Comparison of ENCODE assay signal across 10 cellular contexts in genomic region chr14:54590481-54590880, GRCh38.
"Had no signal": no experiment of that assay in that cellular context is flagged by ENCODE, and none has a peak within 500 bp of the region (broad histone marks: within the 10 kb centered on the region; RNA-seq: fewer than 3 reads in every experiment).

No MANE protein-coding gene starts in this region.

- H3K27ac ChIP-seq: dorsolateral prefrontal cortex, skin epidermis, thyroid gland had no signal

- H3K36me3 ChIP-seq: thyroid gland had no signal

- ATAC-seq: activated CD8-positive, alpha-beta memory T cell treated with anti-CD3 and anti-CD28 coated beads, Interleukin-2, amount 10 ng/mL, durations not matched to agents 7 days and 5 days; stimulated activated effector memory CD8-positive, alpha-beta T cell treated with anti-CD3 and anti-CD28 coated beads, Interleukin-12 subunit alpha, Interleukin-12 subunit beta, amount 100 ng/mL, for 72 hours had no signal

- H3K27me3 ChIP-seq: dorsolateral prefrontal cortex, thyroid gland had no signal

- H3K4me1 ChIP-seq: thyroid gland had no signal

- H3K9me3 ChIP-seq: thyroid gland had no signal

- DNase-seq: activated CD8-positive, alpha-beta memory T cell treated with anti-CD3 and anti-CD28 coated beads, Interleukin-2, amount 10 ng/mL, durations not matched to agents 7 days and 5 days; activated effector memory CD4-positive, alpha-beta T cell treated with Interleukin-2 at 50 U/mL for 16 hours; activated T-cell treated with anti-CD3 and anti-CD28 coated beads, Interleukin-2, amount 50 U/mL, for 24 hours; amniotic stem cell; dorsolateral prefrontal cortex; nephron progenitor cell; T-helper 2 cell; thyroid gland had no signal

- H3K4me3 ChIP-seq: dorsolateral prefrontal cortex, skin epidermis, thyroid gland had no signal
